8 cellular contexts compared by ENCODE assay signal in genomic region chr1:24910751-24911650, GRCh38. TPM values are rescaled to one million over a fixed set of nuclear protein-coding genes. Genes with fewer than 3 reads are reported as not detected.
A peak's percentile ranks its signal among the peaks of the same experiment; 100 is the strongest.
DNase-seq lines count a peak whose midpoint lies in the region; ATAC-seq, FAIRE-seq and TF ChIP-seq lines count a peak whose summit lies in the region.

No MANE protein-coding gene starts in this region.

- POLR2A ChIA-PET in HepG2 (lab: Yijun Ruan, JAX), result interaction anchor here (0.9 to 1.4 kb wide), 5 partner anchors 13 to 321 kb away, joined by 3 to 5 read pairs (median 3); partner anchors contain the start of gene SYF2

- TF ChIP-seq POLR2A in HepG2 (IDR thresholded peaks at IDR 0.05; ENCODE audit: insufficient read depth in 1 of 2, low read depth in 2 of 2, low read length in 2 of 2), result peak in 1 of 2 experiments; percentile 82; a peak in 2 of 4 replicates

- H3K4me1 ChIP-seq in HepG2 (ENCODE audit: insufficient read depth, low read length) (peaks cover 75% of the 10 kb centered on the region), subcutaneous abdominal adipose tissue (ENCODE audit: control insufficient read depth in 5 of 5, insufficient read depth in 5 of 5, low read length in 5 of 5) (peaks cover 2 to 46% (median 28%) of the 10 kb centered on the region in 5 donors), BE2C (no peaks in the 10 kb centered on the region)

- in situ Hi-C loops in HepG2 (cut with HindIII; ENCODE audit: extremely low pct_ligation_motif_present, low pct_unique_long_range_greater_than_20kb), result no loop called here

- H3K4me3 ChIP-seq in HepG2 (replicated peaks in 1 of 3; ENCODE audit: insufficient read depth in 1 of 3, low read depth in 2 of 3, low read length in 3 of 3), result peak overlapping the region in 2 of 3 experiments; percentile 41 to 60; a peak in 4 of 6 replicates
- no peak overlapping the region for H3K4me3 ChIP-seq in subcutaneous abdominal adipose tissue (ENCODE audit: low read depth in 1 of 5, low read length in 5 of 5)
- H3K4me3 ChIP-seq in BE2C (ENCODE audit: low read depth, low read length), result no peak overlapping the region

- H3K9me3 ChIP-seq in HepG2 (ENCODE audit: low read length) (no peaks in the 10 kb centered on the region), subcutaneous abdominal adipose tissue (ENCODE audit: control insufficient read depth in 5 of 5, low read length in 5 of 5) (no peaks in the 10 kb centered on the region), BE2C (no peaks in the 10 kb centered on the region)

- H3K4me2 ChIP-seq in HepG2 (ENCODE audit: low read depth, low read length), result peak overlapping the region; percentile 87

- DNase-seq in RPMI7951 (ENCODE audit: low read depth) (peak; percentile 90), activated T-helper 1 cell treated with Interleukin-2 at 50 U/mL for 16 hours (ENCODE audit: low read depth) (peak; percentile 62), HepG2 (ENCODE audit: low spot score) (peak; percentile 93), BE2C (no peak)

- H3K27ac ChIP-seq in HepG2 (ENCODE audit: extremely low read length, insufficient read depth, low read length) (peak overlapping the region; percentile 89), subcutaneous abdominal adipose tissue (ENCODE audit: low read depth, low read length) (peak overlapping the region; percentile 6)

- no peak for TF ChIP-seq RAD21 in HepG2 (CRISPR knock-in tag; IDR thresholded peaks at IDR 0.05)

- TF ChIP-seq EP300 in HepG2 (IDR thresholded peaks at IDR 0.05; ENCODE audit: low read depth in 2 of 2, low read length in 2 of 2) (peak in 1 of 2 experiments; percentile 56; a peak in 1 of 4 replicates), HepG2 (CRISPR knock-in tag; IDR thresholded peaks at IDR 0.05; ENCODE audit: borderline replicate concordance) (no peak; the same call in none of the 2 replicates)

- H3K36me3 ChIP-seq in HepG2 (replicated peaks in 1 of 2; ENCODE audit: control insufficient read depth in 1 of 2, insufficient read depth in 2 of 2, low read length in 2 of 2) (no peaks in the 10 kb centered on the region), subcutaneous abdominal adipose tissue (ENCODE audit: control insufficient read depth in 5 of 5, insufficient read depth in 5 of 5, low read length in 5 of 5) (no peaks in the 10 kb centered on the region), BE2C (no peaks in the 10 kb centered on the region)

- H4K20me1 ChIP-seq in HepG2 (ENCODE audit: insufficient read depth, low read length), result no peaks in the 10 kb centered on the region

- H3K9ac ChIP-seq in HepG2 (ENCODE audit: insufficient read depth, low read depth, low read length) (peak overlapping the region; percentile 68), subcutaneous abdominal adipose tissue (ENCODE audit: low read length in 5 of 5) (no peak overlapping the region)

- FAIRE-seq in HepG2 (lab: Jason Lieb, UNC), result peak; percentile 98

- H3K27me3 ChIP-seq in HepG2 (ENCODE audit: control insufficient read depth in 1 of 2, insufficient read depth in 2 of 2, low read length in 2 of 2) (no peaks in the 10 kb centered on the region), subcutaneous abdominal adipose tissue (ENCODE audit: control insufficient read depth in 5 of 5, insufficient read depth in 4 of 5, low read length in 5 of 5) (peaks cover 0 to 4% (median under 1%) of the 10 kb centered on the region in 5 donors), BE2C (no peaks in the 10 kb centered on the region)

- TF ChIP-seq CTCF in HepG2 (CRISPR knock-in tag; IDR thresholded peaks at IDR 0.05) (0 out of 2 replicates have a peak, but pooled peaks have one; percentile 15), BE2C (IDR thresholded peaks at IDR 0.05; ENCODE audit: low read depth, low read length) (no peak)

- H2AFZ ChIP-seq in HepG2 (ENCODE audit: low read length), result no peak overlapping the region

- ATAC-seq in HepG2 (peak; percentile 71), HG02870 (IDR thresholded peaks at IDR 0.05; ENCODE audit: unreplicated experiment) (no peak), HG02852 (IDR thresholded peaks at IDR 0.05; ENCODE audit: unreplicated experiment) (no peak), GM21576 (IDR thresholded peaks at IDR 0.05; ENCODE audit: unreplicated experiment) (no peak)

- H3K79me2 ChIP-seq in HepG2 (ENCODE audit: insufficient read depth, low read length), result no peaks in the 10 kb centered on the region

- 5% methylated on average over 9 of the region's 20 CpGs for WGBS in HepG2 (ENCODE audit: low lambda C conversion rate)

- intact Hi-C loops in HepG2 (cut with micrococcal nuclease; ENCODE audit: unreplicated experiment), result no loop called here

- BruUV-seq in HepG2 (replicated peaks; lab: Mats Ljungman, UMichigan), result no TSS peak

- CTCF ChIA-PET in HepG2 (lab: Yijun Ruan, JAX; ENCODE audit: low intra/inter-chr PET ratio, low total read pairs), result no interaction called here

TF ChIP-seq in HepG2, 621 proteins besides CTCF, POLR2A, EP300 and RAD21 (continues in another document):
- TF ChIP-seq ZNF629 (CRISPR knock-in tag; conservative IDR thresholded peaks at IDR 0.05) (no peak), ZNF549 (CRISPR knock-in tag; IDR thresholded peaks at IDR 0.05) (no peak), SIN3B (IDR thresholded peaks at IDR 0.05; ENCODE audit: low read length) (no peak), MAZ (IDR thresholded peaks at IDR 0.05; ENCODE audit: borderline replicate concordance, low read depth, low read length) (no peak), MAZ (CRISPR knock-in tag; IDR thresholded peaks at IDR 0.05; ENCODE audit: low read depth) (peak; percentile 83), KMT2B (CRISPR knock-in tag; IDR thresholded peaks at IDR 0.05) (no peak), LRRFIP1 (CRISPR knock-in tag; conservative IDR thresholded peaks at IDR 0.05) (no peak), ZNF547 (CRISPR knock-in tag; IDR thresholded peaks at IDR 0.05) (peak; percentile 29; the same call in 1 of the 2 replicates), ZBTB3 (CRISPR knock-in tag; IDR thresholded peaks at IDR 0.05; ENCODE audit: borderline replicate concordance, low read depth) (no peak), PHF20 (CRISPR knock-in tag; IDR thresholded peaks at IDR 0.05) (no peak; the same call in 1 of the 2 replicates)

RNA-seq across cellular contexts. Expression of gene RUNX3, which starts 19.1 kb away (rescaled TPM):
- 9.5 and 10.4 TPM in 2 replicates for total RNA-seq in RPMI7951 (2014; rRNA removed; shearing (Covaris generic))
- total RNA-seq in HepG2 (2016; rRNA removed; fragmentation: Illumina TruSeq; extraction: Trizol), result 0.04 TPM in 1 of 2 replicates, not detected in the other
- not detected in 2 replicates for total RNA-seq in HepG2 (2016; cell fraction: cytosol; rRNA removed; fragmentation: Illumina TruSeq; extraction: Trizol; ENCODE audit: low read depth)
- 0.04 and 0.06 TPM in 2 replicates for total RNA-seq in HepG2 (2016; cell fraction: insoluble cytoplasmic fraction; rRNA removed; fragmentation: Illumina TruSeq; extraction: Trizol)
- 0.07 TPM in 1 of 2 replicates, not detected in the other for total RNA-seq in HepG2 (2016; cell fraction: membrane; rRNA removed; fragmentation: Illumina TruSeq; extraction: Trizol)
- total RNA-seq in HepG2 (2016; cell fraction: nucleus; rRNA removed; fragmentation: Illumina TruSeq; extraction: Trizol), result not detected in 2 replicates
- 0.17 and 0.22 TPM in 2 replicates for polyA plus RNA-seq in HepG2 (2011; rRNA removed)
- 0.12 and 0.21 TPM in 2 replicates for polyA plus RNA-seq in HepG2 (2011; cell fraction: cytosol; rRNA removed)
- 0.26 and 0.35 TPM in 2 replicates for polyA plus RNA-seq in HepG2 (2011; cell fraction: nucleus; rRNA removed)
- 0.67 and 0.68 TPM in 2 replicates for polyA plus RNA-seq in HepG2 (2012)
- 0.07 TPM in 1 of 2 replicates, not detected in the other for polyA plus RNA-seq in HepG2 (2016; cell fraction: cytosol; fragmentation: Illumina TruSeq; extraction: Trizol; ENCODE audit: low read depth)
- polyA plus RNA-seq in HepG2 (2016; cell fraction: insoluble cytoplasmic fraction; fragmentation: Illumina TruSeq; extraction: Trizol; ENCODE audit: low read depth), result 0.05 and 0.15 TPM in 2 replicates
- polyA plus RNA-seq in HepG2 (2016; cell fraction: membrane; fragmentation: Illumina TruSeq; extraction: Trizol; ENCODE audit: low read depth), result 0.09 and 0.14 TPM in 2 replicates
- polyA plus RNA-seq in HepG2 (2016; cell fraction: nucleus; fragmentation: Illumina TruSeq; extraction: Trizol; ENCODE audit: insufficient read depth, low read depth), result 0.19 TPM in 1 of 2 replicates, not detected in the other
- polyA minus RNA-seq in HepG2 (2011; rRNA and poly(A)+ RNA removed; ENCODE audit: low replicate concordance), result 0.74 TPM in 1 of 2 replicates, not detected in the other
- polyA minus RNA-seq in HepG2 (2011; cell fraction: cytosol; rRNA and poly(A)+ RNA removed), result 0.18 and 0.89 TPM in 2 replicates
- polyA minus RNA-seq in HepG2 (2011; cell fraction: nucleus; rRNA and poly(A)+ RNA removed), result 0.12 TPM in 1 of 2 replicates, not detected in the other
- not detected for polyA plus RNA-seq in BE2C (2012; ENCODE audit: insufficient read depth, insufficient read length, low read depth)

Comparison
In these comparisons a context has a peak if more than half of its experiments do, and no peak if none do; other contexts are left out.
1. H3K4me3 ChIP-seq: peak in HepG2 (2 of 3); none in subcutaneous abdominal adipose tissue (0 of 5) and BE2C (single experiment).